Comparison of ENCODE assay signal across 10 cellular contexts in genomic region chr20:38883081-38883980, GRCh38. TPM values are rescaled to one million over a fixed set of nuclear protein-coding genes. Genes with fewer than 3 reads are reported as not detected.
DNase-seq lines count a peak whose midpoint lies in the region; ATAC-seq and TF ChIP-seq lines count a peak whose summit lies in the region.
"Had no signal": no experiment of that assay in that cellular context is flagged by ENCODE, and none has a peak within 500 bp of the region (broad histone marks: within the 10 kb centered on the region; RNA-seq: fewer than 3 reads in every experiment).

No MANE protein-coding gene starts in this region.

- H3K36me3 Mint-ChIP-seq in stimulated activated naive CD8-positive, alpha-beta T cell treated with anti-CD3 and anti-CD28 coated beads, Interleukin-15, Interleukin-2, amounts not matched to agents 100 ng/mL and 50 ng/mL, for 24 hours (ENCODE audit: low read depth): peaks cover 38% of the 10 kb centered on the region

- no peak overlapping the region for H3K4me3 Mint-ChIP-seq in stimulated activated naive CD8-positive, alpha-beta T cell treated with anti-CD3 and anti-CD28 coated beads, Interleukin-15, Interleukin-2, amounts not matched to agents 100 ng/mL and 50 ng/mL, for 24 hours
- no peak overlapping the region for H3K4me3 Mint-ChIP-seq in stimulated activated naive CD8-positive, alpha-beta T cell treated with anti-CD3 and anti-CD28 coated beads, Interleukin-15, amount 100 ng/mL, for 72 hours

- no peak for TF ChIP-seq CTCF in fibroblast of the aortic adventitia (IDR thresholded peaks at IDR 0.05; ENCODE audit: insufficient read depth, low read length)

- H3K4me1 Mint-ChIP-seq in stimulated activated naive CD8-positive, alpha-beta T cell treated with anti-CD3 and anti-CD28 coated beads, Interleukin-15, Interleukin-2, amounts not matched to agents 100 ng/mL and 50 ng/mL, for 24 hours (ENCODE audit: low read depth): peaks cover 64% of the 10 kb centered on the region
- H3K4me1 Mint-ChIP-seq in stimulated activated naive CD8-positive, alpha-beta T cell treated with anti-CD3 and anti-CD28 coated beads, Interleukin-15, amount 100 ng/mL, for 72 hours: peaks cover 56% of the 10 kb centered on the region

- ATAC-seq in stimulated activated naive CD8-positive, alpha-beta T cell treated with anti-CD3 and anti-CD28 coated beads, Interleukin-15, amount 100 ng/mL, for 72 hours: no peak
- ATAC-seq in HG02623 (IDR thresholded peaks at IDR 0.05; ENCODE audit: unreplicated experiment) (no peak), GM21529 (IDR thresholded peaks at IDR 0.05; ENCODE audit: unreplicated experiment) (no peak), GM21526 (IDR thresholded peaks at IDR 0.05; ENCODE audit: low FRiP score, unreplicated experiment) (no peak)

- H3K4me3 ChIP-seq in fibroblast of the aortic adventitia (ENCODE audit: low read depth, low read length): no peak overlapping the region

- H3K27me3 Mint-ChIP-seq in stimulated activated naive CD8-positive, alpha-beta T cell treated with anti-CD3 and anti-CD28 coated beads, Interleukin-15, Interleukin-2, amounts not matched to agents 100 ng/mL and 50 ng/mL, for 24 hours: no peaks in the 10 kb centered on the region
- no peaks in the 10 kb centered on the region for H3K27me3 Mint-ChIP-seq in stimulated activated naive CD8-positive, alpha-beta T cell treated with anti-CD3 and anti-CD28 coated beads, Interleukin-15, amount 100 ng/mL, for 72 hours

- no peaks in the 10 kb centered on the region for H3K9me3 Mint-ChIP-seq in stimulated activated naive CD8-positive, alpha-beta T cell treated with anti-CD3 and anti-CD28 coated beads, Interleukin-15, Interleukin-2, amounts not matched to agents 100 ng/mL and 50 ng/mL, for 24 hours
- no peaks in the 10 kb centered on the region for H3K9me3 Mint-ChIP-seq in stimulated activated naive CD8-positive, alpha-beta T cell treated with anti-CD3 and anti-CD28 coated beads, Interleukin-15, amount 100 ng/mL, for 72 hours

- H3K27ac Mint-ChIP-seq in stimulated activated naive CD8-positive, alpha-beta T cell treated with anti-CD3 and anti-CD28 coated beads, Interleukin-15, Interleukin-2, amounts not matched to agents 100 ng/mL and 50 ng/mL, for 24 hours: peak overlapping the region; percentile 73
- H3K27ac Mint-ChIP-seq in stimulated activated naive CD8-positive, alpha-beta T cell treated with anti-CD3 and anti-CD28 coated beads, Interleukin-15, amount 100 ng/mL, for 72 hours: no peak overlapping the region

- DNase-seq in stimulated activated naive CD8-positive, alpha-beta T cell treated with anti-CD3 and anti-CD28 coated beads, Interleukin-15, amount 100 ng/mL, for 72 hours: no peak
- DNase-seq in RPMI7951 (ENCODE audit: low read depth) (peak; percentile 89), fibroblast of the aortic adventitia (ENCODE audit: low read depth) (peak; percentile 12), NCI-H510A treated with DMSO at 0.1 percent for 48 hours (lab: John Stamatoyannopoulos, UW) (no peak)
- DNase-seq: activated effector memory CD4-positive, alpha-beta T cell treated with anti-CD3 and anti-CD28 coated beads, Interleukin-2, amount 50 U/mL, for 16 hours; stimulated activated CD4-positive, alpha-beta T cell treated with anti-CD3 and anti-CD28 coated beads, Interleukin-4, amount 100 ng/mL, for 24 hours had no signal

RNA-seq across cellular contexts. Expression of gene FAM83D, which starts 42.9 kb away (rescaled TPM):
- total RNA-seq in RPMI7951 (2014; rRNA removed; shearing (Covaris generic)): 125 and 148 TPM in 2 replicates
- 2.2 and 16.7 TPM in 2 replicates for total RNA-seq in fibroblast of the aortic adventitia (ENCODE audit: low replicate concordance)

Comparison
In these comparisons a context has a peak if more than half of its experiments do, and no peak if none do; other contexts are left out.
1. DNase-seq: peak in RPMI7951 (single experiment) and fibroblast of the aortic adventitia (single experiment); none in stimulated activated naive CD8-positive, alpha-beta T cell treated with anti-CD3 and anti-CD28 coated beads, Interleukin-15, amount 100 ng/mL, for 72 hours (0 of 2) and NCI-H510A treated with DMSO at 0.1 percent for 48 hours (single experiment).